In the genomic region with DNA sequence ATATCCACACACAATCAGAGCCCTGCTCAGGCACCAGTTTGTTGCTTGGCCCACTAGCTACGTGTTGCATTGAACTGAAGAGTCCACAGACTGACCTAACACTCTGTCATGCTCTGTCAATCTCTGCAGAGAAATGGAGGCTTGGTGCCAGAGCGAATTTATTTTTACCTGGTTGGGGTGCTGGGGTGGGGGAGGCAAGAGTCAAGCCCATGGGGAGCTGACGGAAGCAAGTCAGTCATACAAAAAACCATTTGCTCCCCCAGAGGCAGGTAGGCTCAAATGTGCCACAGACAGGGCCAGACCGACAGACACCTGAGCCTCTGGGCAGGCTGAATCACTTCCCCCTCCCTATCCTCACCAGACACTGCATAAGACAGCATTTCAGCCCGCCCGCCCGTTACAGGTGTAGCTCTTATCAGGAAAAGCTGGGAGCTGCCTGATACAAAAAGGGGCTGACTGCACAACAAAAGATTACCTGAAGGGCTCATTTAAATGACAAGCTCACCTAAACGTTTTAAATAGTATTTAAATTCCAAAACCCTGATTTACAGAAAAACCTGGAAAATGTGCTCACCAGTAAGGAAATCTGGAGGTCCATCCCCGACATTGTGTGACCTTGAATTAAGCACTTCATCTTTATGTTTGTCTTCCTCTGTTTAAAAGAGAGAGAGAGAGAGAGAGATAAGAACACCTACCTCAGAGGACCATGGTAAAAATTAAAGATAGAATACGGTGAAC, we compare ENCODE assay signal across 8 cellular contexts. TPM values are rescaled to one million over a fixed set of nuclear protein-coding genes. Genes with fewer than 3 reads are reported as not detected.
DNase-seq lines count a peak whose midpoint lies in the region; ATAC-seq, FAIRE-seq and TF ChIP-seq lines count a peak whose summit lies in the region.

No MANE protein-coding gene starts in this region.

- H3K4me1 ChIP-seq in HepG2 (ENCODE audit: insufficient read depth, low read length): peaks cover 57% of the 10 kb centered on the region

- FAIRE-seq in HepG2 (lab: Jason Lieb, UNC): no peak

- H3K27me3 ChIP-seq in brain microvascular endothelial cell (replicated peaks): no peaks in the 10 kb centered on the region
- no peaks in the 10 kb centered on the region; a peak in 1 of 5 replicates for H3K27me3 ChIP-seq in HepG2 (ENCODE audit: control insufficient read depth in 1 of 2, insufficient read depth in 2 of 2, low read length in 2 of 2)

- H3K9me3 ChIP-seq in T-helper 17 cell (ENCODE audit: control insufficient read depth, low read length, poor library complexity, severe bottlenecking): no peaks in the 10 kb centered on the region
- no peaks in the 10 kb centered on the region for H3K9me3 ChIP-seq in HepG2 (ENCODE audit: low read length)

- no TSS peak for BruUV-seq in HepG2 (replicated peaks; lab: Mats Ljungman, UMichigan)

- intact Hi-C loops in Right ventricle myocardium superior (cut with DNase I) (loop anchor here (5.0 kb wide), 1 partner anchor 173 kb away; no protein-coding TSS in a partner anchor), Right ventricle myocardium inferior (cut with DNase I) (loop anchor here (5.0 kb wide), 1 partner anchor 107 kb away; the partner anchor contains the start of gene C2orf42), HepG2 (cut with micrococcal nuclease; ENCODE audit: unreplicated experiment) (loop anchor here (5.0 kb wide), 2 partner anchors 162 to 173 kb away; partner anchors contain the start of gene TIA1)

- H3K4me3 ChIP-seq in brain microvascular endothelial cell (ENCODE audit: low read depth, low read length) (no peak overlapping the region), HepG2 (replicated peaks in 1 of 3; ENCODE audit: insufficient read depth in 1 of 3, low read depth in 2 of 3, low read length in 3 of 3) (peak overlapping the region in 2 of 3 experiments; percentile 3 to 95; a peak in 3 of 6 replicates)

- H3K36me3 Mint-ChIP-seq in T-helper 17 cell (ENCODE audit: low read depth): peaks cover 10% of the 10 kb centered on the region

- 70% methylated on average over 9 of the region's 10 CpGs for WGBS in HepG2 (ENCODE audit: low lambda C conversion rate)

- H3K4me1 Mint-ChIP-seq in T-helper 17 cell: peaks cover 50% of the 10 kb centered on the region

- no peak for TF ChIP-seq EP300 in HepG2 (IDR thresholded peaks at IDR 0.05; ENCODE audit: low read depth in 2 of 2, low read length in 2 of 2)
- TF ChIP-seq EP300 in HepG2 (CRISPR knock-in tag; IDR thresholded peaks at IDR 0.05; ENCODE audit: borderline replicate concordance): no peak

- TF ChIP-seq POLR2A in HepG2 (IDR thresholded peaks at IDR 0.05; ENCODE audit: insufficient read depth in 1 of 2, low read depth in 2 of 2, low read length in 2 of 2): no peak; a peak in 1 of 4 replicates

- POLR2A ChIA-PET in HepG2 (lab: Yijun Ruan, JAX): interaction anchor here (0.9 to 24.7 kb wide), 16 partner anchors 8 to 208 kb away, joined by 3 to 423 read pairs (median 10); partner anchors contain the start of genes C2orf42, MXD1, PCYOX1 and SNRPG

- H3K36me3 ChIP-seq in brain microvascular endothelial cell (replicated peaks): peaks cover 9% of the 10 kb centered on the region
- peaks cover 10 to 32% of the 10 kb centered on the region in 2 experiments for H3K36me3 ChIP-seq in HepG2 (replicated peaks in 1 of 2; ENCODE audit: control insufficient read depth in 1 of 2, insufficient read depth in 2 of 2, low read length in 2 of 2)

- H4K20me1 ChIP-seq in HepG2 (ENCODE audit: insufficient read depth, low read length): no peaks in the 10 kb centered on the region; the same call in 1 of the 2 replicates

- peak overlapping the region; percentile 92 for H3K4me2 ChIP-seq in HepG2 (ENCODE audit: low read depth, low read length)

- H3K4me3 Mint-ChIP-seq in T-helper 17 cell: peak overlapping the region; percentile 95

- peak overlapping the region; percentile 98 for H3K27ac ChIP-seq in brain microvascular endothelial cell
- peak overlapping the region; percentile 99 for H3K27ac ChIP-seq in HepG2 (ENCODE audit: extremely low read length, insufficient read depth, low read length)

- no peak overlapping the region for H2AFZ ChIP-seq in HepG2 (ENCODE audit: low read length)

- CTCF ChIA-PET in HepG2 (lab: Yijun Ruan, JAX; ENCODE audit: low intra/inter-chr PET ratio, low total read pairs): no interaction called here

- peak overlapping the region; percentile 100 for H3K9ac ChIP-seq in HepG2 (ENCODE audit: insufficient read depth, low read depth, low read length)

- H3K27me3 Mint-ChIP-seq in T-helper 17 cell: no peaks in the 10 kb centered on the region

- TF ChIP-seq CTCF in brain microvascular endothelial cell (IDR thresholded peaks at IDR 0.05; ENCODE audit: low read depth, low read length, missing control alignments) (no peak), HepG2 (CRISPR knock-in tag; IDR thresholded peaks at IDR 0.05) (0 out of 2 replicates have a peak, but pooled peaks have one; percentile 2)

- H3K79me2 ChIP-seq in HepG2 (ENCODE audit: insufficient read depth, low read length): peaks cover 41% of the 10 kb centered on the region

- ATAC-seq in Right ventricle myocardium superior (ENCODE audit: poor library complexity) (no peak), Right ventricle myocardium inferior (no peak), T-helper 17 cell (peak; percentile 12), HepG2 (no peak), HG02588 (IDR thresholded peaks at IDR 0.05; ENCODE audit: unreplicated experiment) (no peak)

- DNase-seq in Right ventricle myocardium superior: peak; percentile 56
- no peak for DNase-seq in Right ventricle myocardium inferior (ENCODE audit: missing footprints)
- DNase-seq in T-helper 17 cell: peak; percentile 22 to 67 (median 42)
- DNase-seq in brain microvascular endothelial cell: no peak
- no peak for DNase-seq in HepG2 (ENCODE audit: low spot score)
- DNase-seq in stimulated activated CD8-positive, alpha-beta memory T cell treated with anti-CD3 and anti-CD28 coated beads, Interleukin-12 subunit alpha, Interleukin-12 subunit beta, amount 100 ng/mL, for 1 hour (ENCODE audit: low read depth): peak; percentile 58
- DNase-seq in DMS 273 treated with DMSO at 0.1 percent for 48 hours (lab: John Stamatoyannopoulos, UW): no peak

- in situ Hi-C loops in brain microvascular endothelial cell (cut with HindIII; ENCODE audit: low pct_ligation_motif_present, low sequenced_read_pairs) (loop anchor here (25.0 kb wide), 1 partner anchor 148 kb away; no protein-coding TSS in a partner anchor), HepG2 (cut with HindIII; ENCODE audit: extremely low pct_ligation_motif_present, low pct_unique_long_range_greater_than_20kb) (loop anchor here (5.0 kb wide), 1 partner anchor 57 kb away; no protein-coding TSS in a partner anchor)

- H3K27ac Mint-ChIP-seq in T-helper 17 cell: peak overlapping the region; percentile 100

- no peak for TF ChIP-seq RAD21 in HepG2 (CRISPR knock-in tag; IDR thresholded peaks at IDR 0.05)

TF ChIP-seq in HepG2, 621 proteins besides CTCF, POLR2A, EP300 and RAD21 (continues in another document):
- 0 out of 2 replicates have a peak, but pooled peaks have one; percentile 13 for TF ChIP-seq FOSL2 (CRISPR knock-in tag; IDR thresholded peaks at IDR 0.05)
- TF ChIP-seq NFRKB (IDR thresholded peaks at IDR 0.05): no peak
- TF ChIP-seq ZNF441 (CRISPR knock-in tag; IDR thresholded peaks at IDR 0.05; ENCODE audit: borderline replicate concordance): peak; percentile 36; the same call in 1 of the 2 replicates
- no peak for TF ChIP-seq U2AF2 (IDR thresholded peaks at IDR 0.05; ENCODE audit: low read depth, low read length)
- TF ChIP-seq ZNF558 (CRISPR knock-in tag; IDR thresholded peaks at IDR 0.05; ENCODE audit: borderline replicate concordance): no peak
- TF ChIP-seq TBX2 (CRISPR knock-in tag; IDR thresholded peaks at IDR 0.05; ENCODE audit: borderline replicate concordance): 0 out of 2 replicates have a peak, but pooled peaks have one; percentile 26
- no peak for TF ChIP-seq ZNF747 (CRISPR knock-in tag; IDR thresholded peaks at IDR 0.05; ENCODE audit: borderline replicate concordance)
- TF ChIP-seq ZNF567 (CRISPR knock-in tag; IDR thresholded peaks at IDR 0.05; ENCODE audit: borderline replicate concordance): 0 out of 2 replicates have a peak, but pooled peaks have one; percentile 4
- TF ChIP-seq KMT2B (CRISPR knock-in tag; IDR thresholded peaks at IDR 0.05): peak; percentile 52; the same call in 1 of the 2 replicates

RNA-seq across cellular contexts. Expression of gene PCBP1, which starts 2.1 kb away (rescaled TPM):
- total RNA-seq in Right ventricle myocardium superior (201 TPM), Right ventricle myocardium inferior (203 TPM), T-helper 17 cell (100 to 1,000 TPM; 334 to 345 TPM), HepG2 (2016; rRNA removed; fragmentation: Illumina TruSeq; extraction: Trizol) (32.0 and 104 TPM in 2 replicates)
- total RNA-seq in HepG2 (2016; cell fraction: cytosol; rRNA removed; fragmentation: Illumina TruSeq; extraction: Trizol; ENCODE audit: low read depth): 39.6 and 40.9 TPM in 2 replicates
- total RNA-seq in HepG2 (2016; cell fraction: insoluble cytoplasmic fraction; rRNA removed; fragmentation: Illumina TruSeq; extraction: Trizol): 30.2 and 107 TPM in 2 replicates
- total RNA-seq in HepG2 (2016; cell fraction: membrane; rRNA removed; fragmentation: Illumina TruSeq; extraction: Trizol): 84.5 and 86.5 TPM in 2 replicates
- total RNA-seq in HepG2 (2016; cell fraction: nucleus; rRNA removed; fragmentation: Illumina TruSeq; extraction: Trizol): 54.5 and 55.6 TPM in 2 replicates
- 137 and 144 TPM in 2 replicates for polyA plus RNA-seq in HepG2 (2011; rRNA removed)
- 140 and 145 TPM in 2 replicates for polyA plus RNA-seq in HepG2 (2011; cell fraction: cytosol; rRNA removed)
- polyA plus RNA-seq in HepG2 (2011; cell fraction: nucleus; rRNA removed): 80.5 and 83.2 TPM in 2 replicates
- 391 and 423 TPM in 2 replicates for polyA plus RNA-seq in HepG2 (2012)
- 248 and 249 TPM in 2 replicates for polyA plus RNA-seq in HepG2 (2016; cell fraction: cytosol; fragmentation: Illumina TruSeq; extraction: Trizol; ENCODE audit: low read depth)
- 461 and 517 TPM in 2 replicates for polyA plus RNA-seq in HepG2 (2016; cell fraction: insoluble cytoplasmic fraction; fragmentation: Illumina TruSeq; extraction: Trizol; ENCODE audit: low read depth)
- 274 and 290 TPM in 2 replicates for polyA plus RNA-seq in HepG2 (2016; cell fraction: membrane; fragmentation: Illumina TruSeq; extraction: Trizol; ENCODE audit: low read depth)
- polyA plus RNA-seq in HepG2 (2016; cell fraction: nucleus; fragmentation: Illumina TruSeq; extraction: Trizol; ENCODE audit: insufficient read depth, low read depth): 271 and 294 TPM in 2 replicates
- 74.9 and 159 TPM in 2 replicates for polyA minus RNA-seq in HepG2 (2011; rRNA and poly(A)+ RNA removed; ENCODE audit: low replicate concordance)
- 114 and 126 TPM in 2 replicates for polyA minus RNA-seq in HepG2 (2011; cell fraction: cytosol; rRNA and poly(A)+ RNA removed)
- polyA minus RNA-seq in HepG2 (2011; cell fraction: nucleus; rRNA and poly(A)+ RNA removed): 41.5 and 41.8 TPM in 2 replicates

Comparison
In these comparisons a context has a peak if more than half of its experiments do, and no peak if none do; other contexts are left out.
1. DNase-seq: peak in Right ventricle myocardium superior (single experiment), T-helper 17 cell (3 of 3) and stimulated activated CD8-positive, alpha-beta memory T cell treated with anti-CD3 and anti-CD28 coated beads, Interleukin-12 subunit alpha, Interleukin-12 subunit beta, amount 100 ng/mL, for 1 hour (single experiment); none in Right ventricle myocardium inferior (single experiment), brain microvascular endothelial cell (single experiment), HepG2 (single experiment) and DMS 273 treated with DMSO at 0.1 percent for 48 hours (single experiment).